Comparison of ENCODE assay signal across 14 cellular contexts in the genomic region with DNA sequence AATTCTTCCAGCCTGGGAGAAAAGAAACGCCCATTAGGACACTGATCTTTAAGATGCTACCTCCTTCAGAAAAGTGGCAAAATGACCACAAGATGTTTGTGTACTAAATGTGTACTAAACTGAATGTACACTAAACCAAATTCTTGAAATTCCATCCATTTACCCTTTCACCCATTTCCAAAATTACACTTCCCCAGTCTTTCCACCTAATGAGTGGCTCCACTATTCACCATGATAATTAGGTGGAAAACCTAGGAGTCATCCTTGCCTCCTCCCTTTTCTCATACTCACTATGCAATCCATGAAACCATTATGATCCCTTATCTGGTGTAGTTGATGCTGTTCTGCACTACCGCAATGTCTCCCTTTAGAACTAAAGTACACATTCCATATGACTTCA.
DNase-seq lines count a peak whose midpoint lies in the region; ATAC-seq, FAIRE-seq and TF ChIP-seq lines count a peak whose summit lies in the region.
"Had no signal": no experiment of that assay in that cellular context is flagged by ENCODE, and none has a peak within 500 bp of the region (broad histone marks: within the 10 kb centered on the region; RNA-seq: fewer than 3 reads in every experiment).

No MANE protein-coding gene starts in this region.

- H2AFZ ChIP-seq in osteoblast (ENCODE audit: low read length): no peak overlapping the region

- H3K4me3 ChIP-seq in osteoblast (ENCODE audit: insufficient read depth, low read length): no peak overlapping the region

- H3K4me2 ChIP-seq in osteoblast (ENCODE audit: insufficient read depth, low read length): no peak overlapping the region

- FAIRE-seq in urothelium cell line (lab: Jason Lieb, UNC): no peak

- H3K9me3 Mint-ChIP-seq in chondrocyte (ENCODE audit: low read depth): peaks cover 4% of the 10 kb centered on the region
- H3K9me3 Mint-ChIP-seq: activated T-helper 1 cell treated with anti-CD3 and anti-CD28 coated beads, Interleukin-12 subunit alpha, Interleukin-12 subunit beta, Interleukin-2, Interleukin-4 antibody, amounts not matched to agents 30 ng/mL and 10 ng/mL and 1 ng/mL, durations not matched to agents 14 hours and 24 hours and 36 hours; memory B cell had no signal

- H3K4me1 Mint-ChIP-seq in chondrocyte (ENCODE audit: low read depth): peaks cover 76% of the 10 kb centered on the region
- H3K4me1 Mint-ChIP-seq: activated CD4-positive, alpha-beta T cell treated with anti-CD3 and anti-CD28 coated beads for 36 hours; memory B cell had no signal

- no peak overlapping the region for H3K4me3 Mint-ChIP-seq in chondrocyte (ENCODE audit: unreplicated experiment)
- H3K4me3 Mint-ChIP-seq: activated CD4-positive, alpha-beta T cell treated with anti-CD3 and anti-CD28 coated beads for 36 hours; activated T-helper 1 cell treated with anti-CD3 and anti-CD28 coated beads, Interleukin-12 subunit alpha, Interleukin-12 subunit beta, Interleukin-2, Interleukin-4 antibody, amounts not matched to agents 30 ng/mL and 10 ng/mL and 1 ng/mL, durations not matched to agents 14 hours and 24 hours and 36 hours; memory B cell had no signal

- TF ChIP-seq CTCF in C4-2B (conservative IDR thresholded peaks at IDR 0.05): no peak
- TF ChIP-seq CTCF in chondrocyte (IDR thresholded peaks at IDR 0.05): no peak
- TF ChIP-seq CTCF in osteoblast (IDR thresholded peaks at IDR 0.05; ENCODE audit: extremely low read depth, low read depth, low read length): no peak

- no peaks in the 10 kb centered on the region for H3K27me3 ChIP-seq in osteoblast (ENCODE audit: insufficient read depth, low read length)

- H3K27me3 Mint-ChIP-seq in chondrocyte (ENCODE audit: low read depth): no peaks in the 10 kb centered on the region
- H3K27me3 Mint-ChIP-seq: memory B cell had no signal

- peak overlapping the region; percentile 96 for H3K27ac Mint-ChIP-seq in chondrocyte (ENCODE audit: unreplicated experiment)
- H3K27ac Mint-ChIP-seq: activated CD4-positive, alpha-beta T cell treated with anti-CD3 and anti-CD28 coated beads for 36 hours; memory B cell had no signal

- H3K27ac ChIP-seq in C4-2B (peak overlapping the region; percentile 86), osteoblast (ENCODE audit: low read depth, low read length) (peak overlapping the region; percentile 96)

- no peaks in the 10 kb centered on the region for H4K20me1 ChIP-seq in osteoblast (ENCODE audit: insufficient read depth, low read length)

- no peaks in the 10 kb centered on the region for H3K79me2 ChIP-seq in osteoblast (ENCODE audit: insufficient read depth, low read length)

- no peak for ATAC-seq in activated CD4-positive, CD25-positive, alpha-beta regulatory T cell treated with anti-CD3 and anti-CD28 coated beads, Interleukin-2, amount 50 U/mL, for 24 hours

- no peaks in the 10 kb centered on the region for H3K36me3 Mint-ChIP-seq in chondrocyte (ENCODE audit: low read depth)
- H3K36me3 Mint-ChIP-seq: memory B cell had no signal

- peaks cover 91% of the 10 kb centered on the region for H3K4me1 ChIP-seq in osteoblast (ENCODE audit: insufficient read depth, low read length)

- H3K9me3 ChIP-seq in osteoblast (ENCODE audit: low read depth, low read length): no peaks in the 10 kb centered on the region

- no peaks in the 10 kb centered on the region for H3K36me3 ChIP-seq in osteoblast (ENCODE audit: insufficient read depth, low read length)

- DNase-seq in LoVo (ENCODE audit: low spot score): peak; percentile 24
- DNase-seq in chondrocyte (ENCODE audit: low spot score): no peak
- no peak for DNase-seq in osteoblast (ENCODE audit: insufficient read length, low spot score, missing footprints)
- no peak for DNase-seq in hepatic stellate cell (ENCODE audit: low spot score)
- DNase-seq in urothelium cell line (ENCODE audit: low spot score): no peak
- DNase-seq in central memory CD4-positive, alpha-beta T cell: no peak
- DNase-seq: anterior cingulate cortex; effector CD4-positive, alpha-beta T cell; NCI-H2081 treated with DMSO at 0.1 percent for 48 hours had no signal
